In genomic region chr1:17559618-17560419, GRCh38 we compare ENCODE assay signal across 13 cellular contexts. TPM values are rescaled to one million over a fixed set of nuclear protein-coding genes. Genes with fewer than 3 reads are reported as not detected.
A peak's percentile ranks its signal among the peaks of the same experiment; 100 is the strongest.
DNase-seq lines count a peak whose midpoint lies in the region; ATAC-seq and TF ChIP-seq lines count a peak whose summit lies in the region.
"Had no signal": no experiment of that assay in that cellular context is flagged by ENCODE, and none has a peak within 500 bp of the region (broad histone marks: within the 10 kb centered on the region; RNA-seq: fewer than 3 reads in every experiment).

No MANE protein-coding gene starts in this region.

- no peak for TF ChIP-seq POLR2A in esophagus squamous epithelium (IDR thresholded peaks at IDR 0.05)
- TF ChIP-seq POLR2A in uterus (IDR thresholded peaks at IDR 0.05) = no peak

- 66 to 67% methylated on average over 1 to 4 of the region's 7 CpGs for WGBS in esophagus squamous epithelium, 2 donors

- H3K9me3 Mint-ChIP-seq in WTC11 (no peaks in the 10 kb centered on the region), nephron (no peaks in the 10 kb centered on the region)
- H3K9me3 Mint-ChIP-seq in effector memory CD8-positive, alpha-beta T cell = no peaks in the 10 kb centered on the region
- H3K9me3 Mint-ChIP-seq: activated naive CD4-positive, alpha-beta T cell treated with anti-CD3 and anti-CD28 coated beads, Interleukin-2, amount 50 U/mL, for 24 hours; immature natural killer cell had no signal

- peaks cover 0 to 5% (median 0%) of the 10 kb centered on the region in 3 donors for H3K36me3 ChIP-seq in esophagus squamous epithelium
- no peaks in the 10 kb centered on the region for H3K36me3 ChIP-seq in uterus
- H3K36me3 ChIP-seq: ovary had no signal

- no peak for TF ChIP-seq CTCF in WTC11 (IDR thresholded peaks at IDR 0.05)
- no peak for TF ChIP-seq CTCF in esophagus squamous epithelium (IDR thresholded peaks at IDR 0.05)
- no peak for TF ChIP-seq CTCF in nephron (IDR thresholded peaks at IDR 0.05; ENCODE audit: unreplicated experiment in 3 of 3)
- TF ChIP-seq CTCF in uterus (IDR thresholded peaks at IDR 0.05) = no peak

- peaks cover 90% of the 10 kb centered on the region for H3K4me1 Mint-ChIP-seq in WTC11
- H3K4me1 Mint-ChIP-seq in nephron = peaks cover 33% of the 10 kb centered on the region
- no peaks in the 10 kb centered on the region for H3K4me1 Mint-ChIP-seq in effector memory CD8-positive, alpha-beta T cell (ENCODE audit: low read depth in 2 of 2)
- H3K4me1 Mint-ChIP-seq: activated naive CD4-positive, alpha-beta T cell treated with anti-CD3 and anti-CD28 coated beads, Interleukin-2, amount 50 U/mL, for 24 hours; immature natural killer cell had no signal

- POLR2A ChIA-PET in WTC11 (lab: Charles Lee) = interaction anchor here (0.8 kb wide), 1 partner anchor 28 kb away, joined by 3 read pairs; no protein-coding TSS in a partner anchor

- CTCF ChIA-PET in WTC11 (lab: Charles Lee) = interaction anchor here (0.8 to 2.1 kb wide), 4 partner anchors 8 to 28 kb away, joined by 3 to 28 read pairs (median 5); no protein-coding TSS in a partner anchor

- H3K27ac ChIP-seq in esophagus squamous epithelium (peak overlapping the region; percentile 78 to 96 (median 93)), uterus (peak overlapping the region; percentile 76 to 77)

- no peak for DNase-seq in WTC11 (ENCODE audit: low spot score)
- no peak for DNase-seq in esophagus squamous epithelium (lab: John Stamatoyannopoulos, UW)
- no peak for DNase-seq in uterus
- DNase-seq in H4 (ENCODE audit: low spot score) = no peak
- DNase-seq in effector memory CD8-positive, alpha-beta T cell = no peak
- DNase-seq: activated CD8-positive, alpha-beta T cell treated with anti-CD3 and anti-CD28 coated beads, Interleukin-2, amount 10 ng/mL, durations not matched to agents 7 days and 5 days; immature natural killer cell; NCI-H1048; NCI-H510A treated with DMSO at 0.1 percent for 48 hours; ovary had no signal

- no peak overlapping the region for H3K4me3 ChIP-seq in esophagus squamous epithelium
- no peak overlapping the region for H3K4me3 ChIP-seq in uterus
- H3K4me3 ChIP-seq: ovary had no signal

- ATAC-seq in WTC11 = no peak
- ATAC-seq in GM19397 (IDR thresholded peaks at IDR 0.05; ENCODE audit: unreplicated experiment) = no peak
- no peak for ATAC-seq in effector memory CD8-positive, alpha-beta T cell (replicated peaks)
- ATAC-seq: activated CD8-positive, alpha-beta T cell treated with anti-CD3 and anti-CD28 coated beads, Interleukin-2, amount 10 ng/mL, durations not matched to agents 7 days and 5 days had no signal

- H3K4me1 ChIP-seq in esophagus squamous epithelium = peaks cover 33 to 81% (median 61%) of the 10 kb centered on the region in 3 donors
- peaks cover 0 to 3% of the 10 kb centered on the region in 2 donors for H3K4me1 ChIP-seq in uterus

- no peaks in the 10 kb centered on the region for H3K36me3 Mint-ChIP-seq in WTC11
- no peaks in the 10 kb centered on the region for H3K36me3 Mint-ChIP-seq in nephron (ENCODE audit: low read depth)
- no peaks in the 10 kb centered on the region for H3K36me3 Mint-ChIP-seq in effector memory CD8-positive, alpha-beta T cell (ENCODE audit: insufficient read depth)
- H3K36me3 Mint-ChIP-seq: activated naive CD4-positive, alpha-beta T cell treated with anti-CD3 and anti-CD28 coated beads, Interleukin-2, amount 50 U/mL, for 24 hours; immature natural killer cell had no signal

- no peak overlapping the region for H3K4me3 Mint-ChIP-seq in WTC11
- H3K4me3 Mint-ChIP-seq in nephron = no peak overlapping the region
- H3K4me3 Mint-ChIP-seq in effector memory CD8-positive, alpha-beta T cell = no peak overlapping the region
- H3K4me3 Mint-ChIP-seq: activated CD8-positive, alpha-beta T cell treated with anti-CD3 and anti-CD28 coated beads, Interleukin-2, amount 10 ng/mL, durations not matched to agents 7 days and 5 days; activated naive CD4-positive, alpha-beta T cell treated with anti-CD3 and anti-CD28 coated beads, Interleukin-2, amount 50 U/mL, for 24 hours; immature natural killer cell had no signal

- H3K9me3 ChIP-seq in esophagus squamous epithelium (no peaks in the 10 kb centered on the region), uterus (no peaks in the 10 kb centered on the region)
- H3K9me3 ChIP-seq: ovary had no signal

- H3K27me3 Mint-ChIP-seq in WTC11 (ENCODE audit: low read depth) (no peaks in the 10 kb centered on the region), nephron (ENCODE audit: low read depth) (no peaks in the 10 kb centered on the region)
- H3K27me3 Mint-ChIP-seq in effector memory CD8-positive, alpha-beta T cell = peaks cover 33 to 67% of the 10 kb centered on the region in 2 donors
- H3K27me3 Mint-ChIP-seq: activated naive CD4-positive, alpha-beta T cell treated with anti-CD3 and anti-CD28 coated beads, Interleukin-2, amount 50 U/mL, for 24 hours had no signal

- intact Hi-C loops in esophagus squamous epithelium (cut with DNase I) (no loop called here), uterus (cut with DNase I; ENCODE audit: low total_unique reads) (no loop called here)

- H3K27me3 ChIP-seq in esophagus squamous epithelium (no peaks in the 10 kb centered on the region), uterus (no peaks in the 10 kb centered on the region)
- H3K27me3 ChIP-seq: ovary had no signal

- peak overlapping the region; percentile 57 for H3K27ac Mint-ChIP-seq in WTC11
- H3K27ac Mint-ChIP-seq in nephron = peak overlapping the region; percentile 81 to 96 (median 91)
- H3K27ac Mint-ChIP-seq in effector memory CD8-positive, alpha-beta T cell = no peak overlapping the region
- H3K27ac Mint-ChIP-seq: activated CD8-positive, alpha-beta T cell treated with anti-CD3 and anti-CD28 coated beads, Interleukin-2, amount 10 ng/mL, durations not matched to agents 7 days and 5 days; activated naive CD4-positive, alpha-beta T cell treated with anti-CD3 and anti-CD28 coated beads, Interleukin-2, amount 50 U/mL, for 24 hours; immature natural killer cell had no signal

TF ChIP-seq in WTC11, 78 proteins besides CTCF, POLR2A, EP300 and RAD21 (continues in another document):
- no peak for TF ChIP-seq PRRX2 (CRISPR knock-in tag; IDR thresholded peaks at IDR 0.05)
- TF ChIP-seq, protein P1, sequence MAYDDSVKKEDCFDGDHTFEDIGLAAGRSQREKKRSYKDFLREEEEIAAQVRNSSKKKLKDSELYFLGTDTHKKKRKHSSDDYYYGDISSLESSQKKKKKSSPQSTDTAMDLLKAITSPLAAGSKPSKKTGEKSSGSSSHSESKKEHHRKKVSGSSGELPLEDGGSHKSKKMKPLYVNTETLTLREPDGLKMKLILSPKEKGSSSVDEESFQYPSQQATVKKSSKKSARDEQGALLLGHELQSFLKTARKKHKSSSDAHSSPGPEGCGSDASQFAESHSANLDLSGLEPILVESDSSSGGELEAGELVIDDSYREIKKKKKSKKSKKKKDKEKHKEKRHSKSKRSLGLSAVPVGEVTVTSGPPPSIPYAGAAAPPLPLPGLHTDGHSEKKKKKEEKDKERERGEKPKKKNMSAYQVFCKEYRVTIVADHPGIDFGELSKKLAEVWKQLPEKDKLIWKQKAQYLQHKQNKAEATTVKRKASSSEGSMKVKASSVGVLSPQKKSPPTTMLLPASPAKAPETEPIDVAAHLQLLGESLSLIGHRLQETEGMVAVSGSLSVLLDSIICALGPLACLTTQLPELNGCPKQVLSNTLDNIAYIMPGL (CRISPR knock-in tag; IDR thresholded peaks at IDR 0.05) = no peak
- TF ChIP-seq RORB (CRISPR knock-in tag; IDR thresholded peaks at IDR 0.05) = no peak
- peak; percentile 61 for TF ChIP-seq USF2 (CRISPR knock-in tag; IDR thresholded peaks at IDR 0.05)
- TF ChIP-seq SMAD3 (CRISPR knock-in tag; IDR thresholded peaks at IDR 0.05; ENCODE audit: borderline replicate concordance) = no peak
- TF ChIP-seq, protein P2, sequence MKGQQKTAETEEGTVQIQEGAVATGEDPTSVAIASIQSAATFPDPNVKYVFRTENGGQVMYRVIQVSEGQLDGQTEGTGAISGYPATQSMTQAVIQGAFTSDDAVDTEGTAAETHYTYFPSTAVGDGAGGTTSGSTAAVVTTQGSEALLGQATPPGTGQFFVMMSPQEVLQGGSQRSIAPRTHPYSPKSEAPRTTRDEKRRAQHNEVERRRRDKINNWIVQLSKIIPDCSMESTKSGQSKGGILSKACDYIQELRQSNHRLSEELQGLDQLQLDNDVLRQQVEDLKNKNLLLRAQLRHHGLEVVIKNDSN (CRISPR knock-in tag; IDR thresholded peaks at IDR 0.05) = peak; percentile 57
- TF ChIP-seq OVOL2 (CRISPR knock-in tag; IDR thresholded peaks at IDR 0.05; ENCODE audit: borderline replicate concordance) = no peak
- TF ChIP-seq TP53 (CRISPR knock-in tag; IDR thresholded peaks at IDR 0.05) = no peak
- TF ChIP-seq, protein P3, sequence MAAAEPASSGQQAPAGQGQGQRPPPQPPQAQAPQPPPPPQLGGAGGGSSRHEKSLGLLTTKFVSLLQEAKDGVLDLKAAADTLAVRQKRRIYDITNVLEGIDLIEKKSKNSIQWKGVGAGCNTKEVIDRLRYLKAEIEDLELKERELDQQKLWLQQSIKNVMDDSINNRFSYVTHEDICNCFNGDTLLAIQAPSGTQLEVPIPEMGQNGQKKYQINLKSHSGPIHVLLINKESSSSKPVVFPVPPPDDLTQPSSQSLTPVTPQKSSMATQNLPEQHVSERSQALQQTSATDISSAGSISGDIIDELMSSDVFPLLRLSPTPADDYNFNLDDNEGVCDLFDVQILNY (CRISPR knock-in tag; IDR thresholded peaks at IDR 0.05) = no peak
- no peak for TF ChIP-seq ZNF138 (CRISPR knock-in tag; conservative IDR thresholded peaks at IDR 0.05)
- TF ChIP-seq, protein P4, sequence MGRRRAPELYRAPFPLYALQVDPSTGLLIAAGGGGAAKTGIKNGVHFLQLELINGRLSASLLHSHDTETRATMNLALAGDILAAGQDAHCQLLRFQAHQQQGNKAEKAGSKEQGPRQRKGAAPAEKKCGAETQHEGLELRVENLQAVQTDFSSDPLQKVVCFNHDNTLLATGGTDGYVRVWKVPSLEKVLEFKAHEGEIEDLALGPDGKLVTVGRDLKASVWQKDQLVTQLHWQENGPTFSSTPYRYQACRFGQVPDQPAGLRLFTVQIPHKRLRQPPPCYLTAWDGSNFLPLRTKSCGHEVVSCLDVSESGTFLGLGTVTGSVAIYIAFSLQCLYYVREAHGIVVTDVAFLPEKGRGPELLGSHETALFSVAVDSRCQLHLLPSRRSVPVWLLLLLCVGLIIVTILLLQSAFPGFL (CRISPR knock-in tag; IDR thresholded peaks at IDR 0.05; ENCODE audit: borderline replicate concordance) = no peak
- TF ChIP-seq MYBL2 (CRISPR knock-in tag; IDR thresholded peaks at IDR 0.05) = no peak

RNA-seq across cellular contexts. Expression of gene ARHGEF10L, which starts 20.3 kb away (rescaled TPM):
- total RNA-seq in WTC11 (2021) (32.4 to 34.6 TPM (median 34.4 TPM) in 3 replicates), esophagus squamous epithelium (10 to 100 TPM; 30.0 to 61.4 (median 44.7) TPM), uterus (10 to 100 TPM in 3 of 4 donors, 1 to 10 TPM in 1; 5.6 to 61.9 (median 19.1) TPM)
- total RNA-seq in H4 (2014; rRNA removed; shearing (Covaris generic)) = 2.6 and 4.1 TPM in 2 replicates
- total RNA-seq: activated CD8-positive, alpha-beta T cell treated with anti-CD3 and anti-CD28 coated beads, Interleukin-2, amount 10 ng/mL, durations not matched to agents 7 days and 5 days had no signal

Comparison
In these comparisons a context has a peak if more than half of its experiments do, and no peak if none do; other contexts are left out.
1. H3K27ac Mint-ChIP-seq: peak in WTC11 (single experiment) and nephron (3 of 3); none in effector memory CD8-positive, alpha-beta T cell (0 of 2).